In the genomic region with DNA sequence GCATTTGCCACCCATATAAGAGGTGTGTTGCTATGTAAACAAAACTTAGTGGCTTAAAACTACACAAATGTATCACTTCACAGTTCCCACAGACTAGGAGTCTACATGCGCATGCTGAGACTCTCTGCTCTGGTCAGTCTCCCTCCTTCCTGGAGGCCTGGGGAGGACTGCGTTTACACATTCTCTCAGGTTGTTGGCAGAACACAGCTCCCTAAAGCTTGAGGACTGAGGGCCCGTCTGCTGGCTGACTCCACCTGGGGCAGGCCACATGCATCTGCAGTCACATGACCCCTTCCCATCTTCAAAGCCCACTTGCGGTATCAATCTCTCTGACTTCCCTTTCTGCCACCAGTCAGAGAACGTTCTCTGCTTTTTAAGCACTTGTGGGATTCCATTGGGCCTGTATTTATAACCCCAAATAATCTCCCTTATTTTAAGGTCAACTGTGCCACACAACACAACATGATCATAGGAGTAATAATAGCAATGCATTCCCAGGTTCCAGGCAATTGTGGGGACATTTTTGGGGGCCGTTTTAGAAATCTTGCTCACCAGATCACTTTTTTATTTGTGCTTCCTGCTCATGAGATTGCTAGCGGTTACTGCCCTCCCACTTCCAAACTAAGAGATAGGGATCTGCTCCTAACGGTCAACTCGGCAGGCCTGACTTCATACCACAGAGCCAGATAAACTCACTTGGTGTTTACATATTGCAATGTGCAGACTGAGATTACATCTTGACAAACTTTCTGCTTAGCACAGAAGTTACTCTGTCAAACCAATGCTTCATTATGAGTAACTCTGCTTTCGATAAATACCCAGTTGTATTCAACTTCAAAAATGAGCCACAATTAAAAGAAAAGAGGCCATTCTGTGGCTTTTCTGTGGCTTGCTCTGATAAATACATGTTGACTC, we compare ENCODE assay signal across 1 cellular context.
TF ChIP-seq lines count a peak whose summit lies in the region.

No MANE protein-coding gene starts in this region.

TF ChIP-seq in HepG2, 621 proteins besides CTCF, POLR2A, EP300 and RAD21 (continued from another document):
- TF ChIP-seq, protein P1, sequence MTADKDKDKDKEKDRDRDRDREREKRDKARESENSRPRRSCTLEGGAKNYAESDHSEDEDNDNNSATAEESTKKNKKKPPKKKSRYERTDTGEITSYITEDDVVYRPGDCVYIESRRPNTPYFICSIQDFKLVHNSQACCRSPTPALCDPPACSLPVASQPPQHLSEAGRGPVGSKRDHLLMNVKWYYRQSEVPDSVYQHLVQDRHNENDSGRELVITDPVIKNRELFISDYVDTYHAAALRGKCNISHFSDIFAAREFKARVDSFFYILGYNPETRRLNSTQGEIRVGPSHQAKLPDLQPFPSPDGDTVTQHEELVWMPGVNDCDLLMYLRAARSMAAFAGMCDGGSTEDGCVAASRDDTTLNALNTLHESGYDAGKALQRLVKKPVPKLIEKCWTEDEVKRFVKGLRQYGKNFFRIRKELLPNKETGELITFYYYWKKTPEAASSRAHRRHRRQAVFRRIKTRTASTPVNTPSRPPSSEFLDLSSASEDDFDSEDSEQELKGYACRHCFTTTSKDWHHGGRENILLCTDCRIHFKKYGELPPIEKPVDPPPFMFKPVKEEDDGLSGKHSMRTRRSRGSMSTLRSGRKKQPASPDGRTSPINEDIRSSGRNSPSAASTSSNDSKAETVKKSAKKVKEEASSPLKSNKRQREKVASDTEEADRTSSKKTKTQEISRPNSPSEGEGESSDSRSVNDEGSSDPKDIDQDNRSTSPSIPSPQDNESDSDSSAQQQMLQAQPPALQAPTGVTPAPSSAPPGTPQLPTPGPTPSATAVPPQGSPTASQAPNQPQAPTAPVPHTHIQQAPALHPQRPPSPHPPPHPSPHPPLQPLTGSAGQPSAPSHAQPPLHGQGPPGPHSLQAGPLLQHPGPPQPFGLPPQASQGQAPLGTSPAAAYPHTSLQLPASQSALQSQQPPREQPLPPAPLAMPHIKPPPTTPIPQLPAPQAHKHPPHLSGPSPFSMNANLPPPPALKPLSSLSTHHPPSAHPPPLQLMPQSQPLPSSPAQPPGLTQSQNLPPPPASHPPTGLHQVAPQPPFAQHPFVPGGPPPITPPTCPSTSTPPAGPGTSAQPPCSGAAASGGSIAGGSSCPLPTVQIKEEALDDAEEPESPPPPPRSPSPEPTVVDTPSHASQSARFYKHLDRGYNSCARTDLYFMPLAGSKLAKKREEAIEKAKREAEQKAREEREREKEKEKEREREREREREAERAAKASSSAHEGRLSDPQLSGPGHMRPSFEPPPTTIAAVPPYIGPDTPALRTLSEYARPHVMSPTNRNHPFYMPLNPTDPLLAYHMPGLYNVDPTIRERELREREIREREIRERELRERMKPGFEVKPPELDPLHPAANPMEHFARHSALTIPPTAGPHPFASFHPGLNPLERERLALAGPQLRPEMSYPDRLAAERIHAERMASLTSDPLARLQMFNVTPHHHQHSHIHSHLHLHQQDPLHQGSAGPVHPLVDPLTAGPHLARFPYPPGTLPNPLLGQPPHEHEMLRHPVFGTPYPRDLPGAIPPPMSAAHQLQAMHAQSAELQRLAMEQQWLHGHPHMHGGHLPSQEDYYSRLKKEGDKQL (CRISPR knock-in tag; IDR thresholded peaks at IDR 0.05; ENCODE audit: low read depth), result 0 out of 2 replicates have a peak, but pooled peaks have one; percentile 41
